Comparison of ENCODE assay signal across 26 cellular contexts in genomic region chr17:55531053-55531728, GRCh38. TPM values are rescaled to one million over a fixed set of nuclear protein-coding genes. Genes with fewer than 3 reads are reported as not detected.
DNase-seq lines count a peak whose midpoint lies in the region; ATAC-seq, FAIRE-seq and TF ChIP-seq lines count a peak whose summit lies in the region.
"Had no signal": no experiment of that assay in that cellular context is flagged by ENCODE, and none has a peak within 500 bp of the region (broad histone marks: within the 10 kb centered on the region; RNA-seq: fewer than 3 reads in every experiment).

No MANE protein-coding gene starts in this region.

- ATAC-seq in K562 (no peak), right lobe of liver (peak; percentile 70 to 85 (median 72)), GM21786 (IDR thresholded peaks at IDR 0.05; ENCODE audit: unreplicated experiment) (no peak)
- ATAC-seq: A549, GM12878 had no signal

- H3K79me2 ChIP-seq in K562 (ENCODE audit: control insufficient read depth, insufficient read depth, low read length): no peaks in the 10 kb centered on the region

- no peaks in the 10 kb centered on the region for H3K9me3 ChIP-seq in K562 (replicated peaks; ENCODE audit: control insufficient read depth, insufficient read depth, low read depth, low read length)
- no peaks in the 10 kb centered on the region for H3K9me3 ChIP-seq in right lobe of liver
- no peaks in the 10 kb centered on the region for H3K9me3 ChIP-seq in Peyer's patch
- H3K9me3 ChIP-seq: A549; BE2C; BLaER1 treated with 17β-estradiol and CSF1 and Interleukin-3, amounts not matched to agents 10 nM and 100 nM had no signal

- H3K36me3 Mint-ChIP-seq in progenitor cell of endocrine pancreas (ENCODE audit: insufficient read depth): no peaks in the 10 kb centered on the region
- H3K36me3 Mint-ChIP-seq: CD14-positive monocyte; CD8-positive, alpha-beta memory T cell had no signal

- POLR2A ChIA-PET in K562 (lab: Yijun Ruan, JAX): no interaction called here

- 64% methylated on average over 5 of the region's 5 CpGs for WGBS in K562 (ENCODE audit: insufficient coverage, low coverage, missing lambda C conversion rate)
- WGBS in right lobe of liver (ENCODE audit: insufficient coverage, low coverage, low lambda C conversion rate, missing lambda C conversion rate): 26% methylated on average over 5 of the region's 5 CpGs

- H3K4me1 Mint-ChIP-seq in progenitor cell of endocrine pancreas (ENCODE audit: low read depth): peaks cover 44% of the 10 kb centered on the region
- H3K4me1 Mint-ChIP-seq: CD14-positive monocyte; CD8-positive, alpha-beta memory T cell had no signal

- no peak overlapping the region for H3K4me3 ChIP-seq in K562
- H3K4me3 ChIP-seq in right lobe of liver: peak overlapping the region; percentile 9 to 38 (median 31)
- H3K4me3 ChIP-seq in Peyer's patch: no peak overlapping the region
- H3K4me3 ChIP-seq: A549; BLaER1 treated with 17β-estradiol and CSF1 and Interleukin-3, amounts not matched to agents 10 nM and 100 nM; GM12878; HAP-1 had no signal

- H3K4me1 ChIP-seq in K562 (replicated peaks in 1 of 2; ENCODE audit: control insufficient read depth in 2 of 2, insufficient read depth in 2 of 2, low read length in 2 of 2) (no peaks in the 10 kb centered on the region), right lobe of liver (peaks cover 0 to 35% (median 15%) of the 10 kb centered on the region in 4 donors), Peyer's patch (no peaks in the 10 kb centered on the region)
- H3K4me1 ChIP-seq: BE2C had no signal

- FAIRE-seq in K562 (lab: Jason Lieb, UNC): peak; percentile 32
- FAIRE-seq: A549, D721Med, GM12878, GM18507, H54 had no signal

- H3K27ac Mint-ChIP-seq in progenitor cell of endocrine pancreas: peak overlapping the region; percentile 85
- H3K27ac Mint-ChIP-seq: CD14-positive monocyte; CD4-positive, alpha-beta T cell; CD8-positive, alpha-beta memory T cell; HFFc6 had no signal

- BruUV-seq in K562 (replicated peaks; lab: Mats Ljungman, UMichigan): no TSS peak

- CTCF ChIA-PET in K562 (lab: Yijun Ruan, JAX; ENCODE audit: low intra/inter-chr PET ratio): interaction anchor here (0.6 kb wide), 1 partner anchor 164 kb away, joined by 3 read pairs; no protein-coding TSS in a partner anchor

- no peak for TF ChIP-seq RAD21 in K562 (CRISPR knock-in tag; conservative IDR thresholded peaks at IDR 0.05 in 1 of 2, IDR thresholded peaks at IDR 0.05 in 1 of 2)

- no peaks in the 10 kb centered on the region for H4K20me1 ChIP-seq in K562 (replicated peaks; ENCODE audit: control insufficient read depth, insufficient read depth, low read length)
- H4K20me1 ChIP-seq: BLaER1 treated with 17β-estradiol and CSF1 and Interleukin-3, amounts not matched to agents 10 nM and 100 nM had no signal

- TF ChIP-seq EP300 in K562 (IDR thresholded peaks at IDR 0.05; ENCODE audit: low read length): no peak

- no peak overlapping the region for H3K9ac ChIP-seq in K562 (ENCODE audit: insufficient read depth in 1 of 2, low read depth in 2 of 2, low read length in 2 of 2)
- H3K9ac ChIP-seq: BLaER1 treated with 17β-estradiol and CSF1 and Interleukin-3, amounts not matched to agents 10 nM and 100 nM had no signal

- DNase-seq in K562 (ENCODE audit: extremely low read depth in 1 of 4, low spot score in 3 of 4): no peak
- DNase-seq in right lobe of liver: peak in 1 of 3 donors; percentile 52
- DNase-seq in progenitor cell of endocrine pancreas (ENCODE audit: low spot score, unreplicated experiment): no peak
- DNase-seq in Peyer's patch: no peak
- no peak for DNase-seq in stimulated activated CD4-positive, alpha-beta T cell treated with anti-CD3 and anti-CD28 coated beads, Interleukin-2, amount 100 ng/mL, for 48 hours
- DNase-seq: 8988T; ACHN; AML-193; BE2C; CD4-positive, alpha-beta T cell; CD8-positive, alpha-beta memory T cell; DMS 273 treated with DMSO at 0.1 percent for 48 hours; DMS79; EL; GDM1; GOT3; HFFc6 had no signal

- H2AFZ ChIP-seq in K562 (ENCODE audit: low read depth, low read length): no peak overlapping the region

- no peaks in the 10 kb centered on the region for H3K9me3 Mint-ChIP-seq in progenitor cell of endocrine pancreas (ENCODE audit: low read depth)
- H3K9me3 Mint-ChIP-seq: CD4-positive, alpha-beta T cell; CD8-positive, alpha-beta memory T cell; HFFc6 had no signal

- H3K4me3 Mint-ChIP-seq in progenitor cell of endocrine pancreas (ENCODE audit: low read depth): peak overlapping the region; percentile 3
- H3K4me3 Mint-ChIP-seq: CD14-positive monocyte; CD4-positive, alpha-beta T cell; CD8-positive, alpha-beta memory T cell; HFFc6 had no signal

- TF ChIP-seq POLR2A in K562 (conservative IDR thresholded peaks at IDR 0.05) (no peak), right lobe of liver (IDR thresholded peaks at IDR 0.05) (no peak), Peyer's patch (IDR thresholded peaks at IDR 0.05) (no peak)

- no peaks in the 10 kb centered on the region for H3K36me3 ChIP-seq in K562 (ENCODE audit: control insufficient read depth, insufficient read depth, low read length)
- H3K36me3 ChIP-seq in right lobe of liver: no peaks in the 10 kb centered on the region
- no peaks in the 10 kb centered on the region for H3K36me3 ChIP-seq in Peyer's patch
- H3K36me3 ChIP-seq: BE2C; BLaER1 treated with 17β-estradiol and CSF1 and Interleukin-3, amounts not matched to agents 10 nM and 100 nM; HAP-1 had no signal

- H3K27me3 ChIP-seq in K562 (ENCODE audit: control insufficient read depth in 2 of 2, insufficient read depth in 2 of 2, low read length in 2 of 2): no peaks in the 10 kb centered on the region
- no peaks in the 10 kb centered on the region for H3K27me3 ChIP-seq in right lobe of liver
- no peaks in the 10 kb centered on the region for H3K27me3 ChIP-seq in Peyer's patch
- H3K27me3 ChIP-seq: BE2C; BLaER1 treated with 17β-estradiol and CSF1 and Interleukin-3, amounts not matched to agents 10 nM and 100 nM had no signal

- TF ChIP-seq CTCF in K562 (IDR thresholded peaks at IDR 0.05 in 2 of 3, conservative IDR thresholded peaks at IDR 0.05 in 1 of 3; ENCODE audit: insufficient read depth in 2 of 3, low read depth in 1 of 3, low read length in 3 of 3) (no peak), right lobe of liver (IDR thresholded peaks at IDR 0.05) (no peak), progenitor cell of endocrine pancreas (IDR thresholded peaks at IDR 0.05; ENCODE audit: unreplicated experiment) (no peak), Peyer's patch (IDR thresholded peaks at IDR 0.05) (no peak)

- H3K4me2 ChIP-seq in K562 (ENCODE audit: insufficient read depth, low read length): no peak overlapping the region
- H3K4me2 ChIP-seq: A549; BLaER1 treated with 17β-estradiol and CSF1 and Interleukin-3, amounts not matched to agents 10 nM and 100 nM had no signal

- intact Hi-C loops in K562 (cut with micrococcal nuclease): no loop called here
- intact Hi-C loops in right lobe of liver (cut with DNase I): no loop called here

- no peaks in the 10 kb centered on the region for H3K9me1 ChIP-seq in K562 (ENCODE audit: control insufficient read depth, insufficient read depth, low read length)

- no peaks in the 10 kb centered on the region for H3K27me3 Mint-ChIP-seq in progenitor cell of endocrine pancreas

- H3K27ac ChIP-seq in K562 (ENCODE audit: extremely low read depth, low read depth, low read length): no peak overlapping the region
- H3K27ac ChIP-seq in right lobe of liver: peak overlapping the region; percentile 70 to 84 (median 76)
- no peak overlapping the region for H3K27ac ChIP-seq in Peyer's patch
- H3K27ac ChIP-seq: A549; BLaER1 treated with 17β-estradiol and CSF1 and Interleukin-3, amounts not matched to agents 10 nM and 100 nM had no signal

- in situ Hi-C loops in K562 (cut with MboI): loop anchor here (25.0 kb wide), 1 partner anchor 781 kb away; no protein-coding TSS in a partner anchor

TF ChIP-seq in K562, 482 proteins besides CTCF, POLR2A, EP300 and RAD21 (continues in another document):
- no peak for TF ChIP-seq ATF4 (CRISPR knock-in tag; IDR thresholded peaks at IDR 0.05)
- TF ChIP-seq PHB2 (IDR thresholded peaks at IDR 0.05; ENCODE audit: low read depth): no peak
- no peak for TF ChIP-seq STAT5A (IDR thresholded peaks at IDR 0.05; ENCODE audit: borderline replicate concordance, low read length)

RNA-seq across cellular contexts. Expression of gene SMIM36, which starts 19.9 kb away (rescaled TPM):
- not detected in 2 replicates for total RNA-seq in K562 (2011; cell fraction: chromatin; rRNA removed; ENCODE audit: low replicate concordance)
- total RNA-seq in K562 (2011; cell fraction: nucleolus; rRNA removed): not detected in 2 replicates
- not detected in 2 replicates for total RNA-seq in K562 (2011; cell fraction: nucleoplasm; rRNA removed)
- total RNA-seq in K562 (2014; rRNA removed) (not detected in 2 replicates), K562 (2014; rRNA removed; fragmentation: Illumina TruSeq; extraction: Trizol) (not detected in 2 replicates), K562 (2015; rRNA removed; fragmentation: Illumina TruSeq; extraction: Trizol) (not detected in 2 replicates), K562 (2021) (not detected in 2 replicates), right lobe of liver (not detected), progenitor cell of endocrine pancreas (not detected in 2 replicates), Peyer's patch (not detected)
- polyA plus RNA-seq in K562 (2011; rRNA removed) (not detected in 2 replicates), K562 (2014; fragmentation: Illumina TruSeq; extraction: Trizol) (not detected in 2 replicates), K562 (2014; fragmentation: Nextera tagmentation; extraction: Ambion mirVana) (not detected), K562 (2014; rRNA removed) (not detected in 2 replicates)
- not detected in 2 replicates for polyA plus RNA-seq in K562 (2011; cell fraction: cytosol; rRNA removed)
- polyA plus RNA-seq in K562 (2011; cell fraction: nucleus; rRNA removed): not detected in 2 replicates
- polyA plus RNA-seq in K562 (2012): not detected in 2 replicates
- polyA minus RNA-seq in K562 (2011; rRNA and poly(A)+ RNA removed): not detected in 2 replicates
- not detected in 2 replicates for polyA minus RNA-seq in K562 (2011; cell fraction: cytosol; rRNA and poly(A)+ RNA removed)
- polyA minus RNA-seq in K562 (2011; cell fraction: nucleus; rRNA and poly(A)+ RNA removed): not detected in 2 replicates
- total RNA-seq: CD4-positive, alpha-beta T cell; CD8-positive, alpha-beta memory T cell; GM12878; HFFc6 had no signal
- polyA plus RNA-seq: A549; CD14-positive monocyte; CD8-positive, alpha-beta memory T cell; GM12878 had no signal

Comparison
In these comparisons a context has a peak if more than half of its experiments do, and no peak if none do; other contexts are left out.
1. ATAC-seq: peak in right lobe of liver (4 of 4); none in K562 (single experiment) and GM21786 (single experiment).
2. H3K27ac ChIP-seq: peak in right lobe of liver (3 of 3); none in K562 (single experiment) and Peyer's patch (0 of 4).
3. H3K4me3 ChIP-seq: peak in right lobe of liver (3 of 3); none in K562 (single experiment) and Peyer's patch (0 of 4).